In the genomic region with DNA sequence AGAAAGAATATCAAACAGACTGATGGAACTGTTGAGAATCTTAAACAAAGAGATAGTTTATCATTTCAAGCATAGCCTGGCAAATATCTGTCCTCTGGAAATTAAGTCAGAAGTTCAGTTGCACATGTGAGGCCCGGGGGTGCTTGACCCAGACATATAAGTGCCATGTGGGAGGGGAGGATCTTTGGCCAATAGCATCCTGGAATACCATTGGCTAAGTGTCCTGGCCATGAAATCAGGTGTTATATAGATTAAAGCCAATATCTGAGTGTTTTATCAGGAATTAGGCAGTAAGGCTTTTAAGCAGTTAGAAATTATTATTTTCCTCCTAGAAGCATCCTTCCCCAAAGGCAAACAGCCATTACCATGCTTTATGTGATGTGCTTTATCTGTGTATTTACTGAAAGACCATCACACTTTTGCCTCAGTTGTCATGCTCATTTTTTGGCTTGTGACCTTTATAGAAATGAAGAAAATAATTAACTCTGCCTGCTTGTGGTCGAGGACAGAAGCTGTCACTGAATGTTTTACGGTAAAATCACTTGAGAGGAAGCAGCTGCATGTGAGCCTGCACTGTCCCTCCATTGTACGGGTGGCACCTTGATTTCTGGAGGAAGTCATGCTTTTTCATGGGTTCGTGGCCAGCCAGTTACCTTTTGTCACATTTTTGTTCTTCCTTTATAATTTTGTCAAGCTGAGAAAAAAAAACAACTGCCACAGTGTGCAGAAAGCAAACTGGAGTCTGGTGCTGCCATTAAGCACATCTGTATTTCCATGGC, we compare ENCODE assay signal across 25 cellular contexts.
"Had no signal": no experiment of that assay in that cellular context is flagged by ENCODE, and none has a peak within 500 bp of the region (broad histone marks: within the 10 kb centered on the region; RNA-seq: fewer than 3 reads in every experiment).

No MANE protein-coding gene starts in this region.

- H3K36me3 ChIP-seq: gastrocnemius medialis, left lung, neural progenitor cell, prostate gland, sigmoid colon, stomach, thyroid gland, vagina had no signal

- H3K27me3 ChIP-seq: dorsolateral prefrontal cortex, gastrocnemius medialis, left lung, neural progenitor cell, sigmoid colon, stomach, thyroid gland, vagina had no signal

- ATAC-seq: esophagus mucosa; gastrocnemius medialis; left cardiac atrium; left lung; naive thymus-derived CD4-positive, alpha-beta T cell; right cardiac atrium; stimulated activated effector memory CD8-positive, alpha-beta T cell treated with anti-CD3 and anti-CD28 coated beads, Interleukin-12 subunit alpha, Interleukin-12 subunit beta, amount 100 ng/mL, for 72 hours had no signal

- H3K9me3 ChIP-seq: gastrocnemius medialis, left lung, prostate gland, sigmoid colon, stomach, thyroid gland, vagina had no signal

- DNase-seq: dorsolateral prefrontal cortex; effector CD4-positive, alpha-beta T cell; foreskin fibroblast; gastrocnemius medialis; head of caudate nucleus; hippocampal formation; left cardiac atrium; left lung; mesenchymal stem cell; naive thymus-derived CD4-positive, alpha-beta T cell; nucleus accumbens; right cardiac atrium; sigmoid colon; stimulated activated CD4-positive, alpha-beta T cell treated with anti-CD3 and anti-CD28 coated beads, Interleukin-2, amount 100 ng/mL, for 24 hours; stimulated activated CD4-positive, alpha-beta T cell treated with anti-CD3 and anti-CD28 coated beads, Interleukin-4, amount 100 ng/mL, for 24 hours; stimulated activated naive CD4-positive, alpha-beta T cell treated with Interleukin-2 at 50 U/mL for 16 hours; stomach; thyroid gland; trophoblast cell had no signal

- H3K4me3 ChIP-seq: dorsolateral prefrontal cortex, gastrocnemius medialis, left lung, neural progenitor cell, prostate gland, sigmoid colon, stomach, thyroid gland, vagina had no signal

- H3K27ac ChIP-seq: epithelial cell of prostate, gastrocnemius medialis, left lung, neural progenitor cell, prostate gland, sigmoid colon, stomach, thyroid gland, vagina had no signal

- H3K4me1 ChIP-seq: gastrocnemius medialis, left lung, prostate gland, sigmoid colon, thyroid gland, vagina had no signal
